31 cellular contexts compared by ENCODE assay signal in genomic region chr10:36281871-36282331, GRCh38.
DNase-seq lines count a peak whose midpoint lies in the region; FAIRE-seq and TF ChIP-seq lines count a peak whose summit lies in the region.
"Had no signal": no experiment of that assay in that cellular context is flagged by ENCODE, and none has a peak within 500 bp of the region (broad histone marks: within the 10 kb centered on the region; RNA-seq: fewer than 3 reads in every experiment).

No MANE protein-coding gene starts in this region.

- H3K4me3 ChIP-seq in KMS-11 (IDR thresholded peaks at IDR 0.05; ENCODE audit: insufficient read depth, low read depth, low read length): no peak overlapping the region
- no peak overlapping the region for H3K4me3 ChIP-seq in astrocyte (ENCODE audit: insufficient read depth, low read depth, low read length)
- H3K4me3 ChIP-seq in keratinocyte (ENCODE audit: control insufficient read depth in 2 of 3, extremely low read depth in 1 of 3, insufficient read depth in 2 of 3, low read depth in 1 of 3, low read length in 3 of 3): no peak overlapping the region
- no peak overlapping the region for H3K4me3 ChIP-seq in MM.1S (ENCODE audit: low read length)
- H3K4me3 ChIP-seq: gastroesophageal sphincter, lower lobe of right lung, neural progenitor cell, stomach, tibial nerve had no signal

- intact Hi-C loops in posterior vena cava (cut with DNase I): no loop called here

- no peaks in the 10 kb centered on the region for H3K36me3 Mint-ChIP-seq in astrocyte (ENCODE audit: low read depth, unreplicated experiment)
- H3K36me3 Mint-ChIP-seq: activated CD8-positive, alpha-beta memory T cell treated with anti-CD3 and anti-CD28 coated beads, Interleukin-2, amount 10 ng/mL, durations not matched to agents 7 days and 5 days; neural progenitor cell had no signal

- H3K27ac Mint-ChIP-seq in astrocyte (ENCODE audit: unreplicated experiment): peak overlapping the region; percentile 47
- H3K27ac Mint-ChIP-seq: activated CD4-positive, alpha-beta T cell treated with anti-CD3 and anti-CD28 coated beads, Interleukin-2, amount 10 ng/mL, durations not matched to agents 7 days and 5 days; activated CD8-positive, alpha-beta memory T cell treated with anti-CD3 and anti-CD28 coated beads, Interleukin-2, amount 10 ng/mL, durations not matched to agents 7 days and 5 days; activated naive CD4-positive, alpha-beta T cell treated with anti-CD3 and anti-CD28 coated beads, Interleukin-2, amount 50 U/mL, for 72 hours; neural progenitor cell; progenitor cell of endocrine pancreas; T-helper 2 cell treated with Interferon-gamma antibody and Interleukin-4, amounts not matched to agents 5 μg/mL and 100 μg/mL, for 36 hours had no signal

- no peak overlapping the region for H2AFZ ChIP-seq in KMS-11 (ENCODE audit: low read depth)
- no peak overlapping the region for H2AFZ ChIP-seq in astrocyte (ENCODE audit: low read depth, low read length)
- H2AFZ ChIP-seq in keratinocyte (ENCODE audit: control insufficient read depth, low read length): peak overlapping the region; percentile 20
- no peak overlapping the region for H2AFZ ChIP-seq in MM.1S (ENCODE audit: low read length)
- H2AFZ ChIP-seq: neural progenitor cell had no signal

- no peaks in the 10 kb centered on the region for H3K9me3 ChIP-seq in astrocyte (ENCODE audit: insufficient read depth, low read depth, low read length)
- H3K9me3 ChIP-seq in keratinocyte (ENCODE audit: control insufficient read depth, low read depth, low read length): no peaks in the 10 kb centered on the region
- H3K9me3 ChIP-seq in MM.1S (replicated peaks; ENCODE audit: insufficient read depth, low read length): no peaks in the 10 kb centered on the region
- H3K9me3 ChIP-seq: BE2C had no signal

- no peak for FAIRE-seq in astrocyte (lab: Jason Lieb, UNC)
- FAIRE-seq in keratinocyte (lab: Jason Lieb, UNC): no peak
- FAIRE-seq: A204.1, H1 had no signal

- TF ChIP-seq CTCF in KMS-11 (conservative IDR thresholded peaks at IDR 0.05; ENCODE audit: low read depth, low read length) (no peak), astrocyte (IDR thresholded peaks at IDR 0.05; ENCODE audit: insufficient read depth, low read depth, low read length) (no peak), keratinocyte (optimal IDR thresholded peaks at IDR 0.05 in 1 of 3, IDR thresholded peaks at IDR 0.05 in 1 of 3, conservative IDR thresholded peaks at IDR 0.05 in 1 of 3; ENCODE audit: extremely low read depth in 1 of 3, insufficient read depth in 2 of 3, low read length in 3 of 3) (no peak), MM.1S (IDR thresholded peaks at IDR 0.05; ENCODE audit: low read length) (no peak)

- H3K9ac ChIP-seq in KMS-11 (no peak overlapping the region), astrocyte (ENCODE audit: low read length) (no peak overlapping the region), keratinocyte (ENCODE audit: control insufficient read depth, extremely low read depth, insufficient read depth, low read length) (no peak overlapping the region), MM.1S (ENCODE audit: low read length) (no peak overlapping the region)
- H3K9ac ChIP-seq: neural progenitor cell had no signal

- H3K36me3 ChIP-seq in KMS-11 (ENCODE audit: insufficient read depth) (no peaks in the 10 kb centered on the region), astrocyte (ENCODE audit: insufficient read depth, low read length) (no peaks in the 10 kb centered on the region), keratinocyte (ENCODE audit: control insufficient read depth in 2 of 2, extremely low read depth in 1 of 2, insufficient read depth in 2 of 2, low read length in 2 of 2) (no peaks in the 10 kb centered on the region), MM.1S (replicated peaks; ENCODE audit: insufficient read depth, low read length) (no peaks in the 10 kb centered on the region)
- H3K36me3 ChIP-seq: BE2C, gastroesophageal sphincter, lower lobe of right lung, stomach, tibial nerve had no signal

- dilution Hi-C loops in keratinocyte (cut with MboI; ENCODE audit: extremely low pct_ligation_motif_present, low sequenced_read_pairs): no loop called here

- H3K27ac ChIP-seq in KMS-11: no peak overlapping the region
- H3K27ac ChIP-seq in astrocyte (ENCODE audit: low read depth, low read length): no peak overlapping the region
- no peak overlapping the region for H3K27ac ChIP-seq in keratinocyte (ENCODE audit: control insufficient read depth, insufficient read depth, low read length)
- no peak overlapping the region for H3K27ac ChIP-seq in MM.1S (ENCODE audit: low read length)
- H3K27ac ChIP-seq: gastroesophageal sphincter, lower lobe of right lung, neural progenitor cell, RWPE1, VCaP had no signal

- no peaks in the 10 kb centered on the region for H3K27me3 Mint-ChIP-seq in astrocyte (ENCODE audit: low read depth, unreplicated experiment)
- H3K27me3 Mint-ChIP-seq: activated CD4-positive, alpha-beta T cell treated with anti-CD3 and anti-CD28 coated beads, Interleukin-2, amount 10 ng/mL, durations not matched to agents 7 days and 5 days; activated CD8-positive, alpha-beta memory T cell treated with anti-CD3 and anti-CD28 coated beads, Interleukin-2, amount 10 ng/mL, durations not matched to agents 7 days and 5 days; progenitor cell of endocrine pancreas had no signal

- H3K79me2 ChIP-seq in KMS-11 (ENCODE audit: insufficient read depth, low read depth): no peaks in the 10 kb centered on the region
- no peaks in the 10 kb centered on the region for H3K79me2 ChIP-seq in astrocyte (ENCODE audit: insufficient read depth, low read length)
- no peaks in the 10 kb centered on the region for H3K79me2 ChIP-seq in keratinocyte (ENCODE audit: control insufficient read depth, insufficient read depth, low read length)
- H3K79me2 ChIP-seq in MM.1S (ENCODE audit: low read length): no peaks in the 10 kb centered on the region

- H3K9me3 Mint-ChIP-seq in astrocyte (ENCODE audit: unreplicated experiment): peaks cover 8% of the 10 kb centered on the region

- H3K4me1 ChIP-seq in KMS-11 (ENCODE audit: low read depth, poor library complexity, severe bottlenecking) (peaks cover 13% of the 10 kb centered on the region), astrocyte (ENCODE audit: insufficient read depth, low read length) (peaks cover 4% of the 10 kb centered on the region), keratinocyte (ENCODE audit: control insufficient read depth, extremely low read depth, insufficient read depth, low read length) (no peaks in the 10 kb centered on the region), MM.1S (ENCODE audit: low read length) (no peaks in the 10 kb centered on the region)
- H3K4me1 ChIP-seq: BE2C, gastroesophageal sphincter, lower lobe of right lung, stomach had no signal

- no peaks in the 10 kb centered on the region for H3K9me2 ChIP-seq in MM.1S (replicated peaks; ENCODE audit: insufficient read depth, low read length)

- H3K4me3 Mint-ChIP-seq in astrocyte (ENCODE audit: unreplicated experiment): no peak overlapping the region
- H3K4me3 Mint-ChIP-seq: activated CD4-positive, alpha-beta T cell treated with anti-CD3 and anti-CD28 coated beads, Interleukin-2, amount 10 ng/mL, durations not matched to agents 7 days and 5 days; activated CD8-positive, alpha-beta memory T cell treated with anti-CD3 and anti-CD28 coated beads, Interleukin-2, amount 10 ng/mL, durations not matched to agents 7 days and 5 days; neural progenitor cell; T-helper 2 cell treated with Interferon-gamma antibody and Interleukin-4, amounts not matched to agents 5 μg/mL and 100 μg/mL, for 36 hours had no signal

- DNase-seq in A172 (ENCODE audit: low spot score) (peak; percentile 7), astrocyte (ENCODE audit: low read depth) (peak; percentile 2), keratinocyte (ENCODE audit: low read depth, low spot score) (no peak), cerebellum (ENCODE audit: low spot score) (no peak), MM.1S (no peak), posterior vena cava (ENCODE audit: low spot score) (no peak)
- no peak for DNase-seq in effector CD4-positive, alpha-beta T cell
- DNase-seq: activated CD4-positive, alpha-beta T cell treated with anti-CD3 and anti-CD28 coated beads, Interleukin-2, amount 10 ng/mL, durations not matched to agents 7 days and 5 days; activated CD8-positive, alpha-beta memory T cell treated with anti-CD3 and anti-CD28 coated beads, Interleukin-2, amount 10 ng/mL, durations not matched to agents 7 days and 5 days; aorta; BE2C; DMS53; GF-D8; islet precursor cell; Kasumi-1; lower lobe of right lung; NCI-H1092; NCI-H187 treated with DMSO at 0.1 percent for 48 hours; NCI-H526 treated with DMSO at 0.1 percent for 48 hours; stomach had no signal

- H3K9me1 ChIP-seq in keratinocyte (ENCODE audit: control insufficient read depth, extremely low read depth, insufficient read depth, low read length): no peaks in the 10 kb centered on the region

- no peaks in the 10 kb centered on the region for H4K20me1 ChIP-seq in KMS-11 (ENCODE audit: insufficient read depth)
- H4K20me1 ChIP-seq in astrocyte (ENCODE audit: insufficient read depth, low read length): no peaks in the 10 kb centered on the region
- no peaks in the 10 kb centered on the region for H4K20me1 ChIP-seq in keratinocyte (ENCODE audit: control insufficient read depth, extremely low read depth, insufficient read depth, low read length)
- H4K20me1 ChIP-seq in MM.1S (ENCODE audit: insufficient read depth, low read length): no peaks in the 10 kb centered on the region

- H3K27me3 ChIP-seq in KMS-11 (ENCODE audit: insufficient read depth, low read depth): no peaks in the 10 kb centered on the region
- H3K27me3 ChIP-seq in astrocyte (ENCODE audit: insufficient read depth, low read length): no peaks in the 10 kb centered on the region
- no peaks in the 10 kb centered on the region for H3K27me3 ChIP-seq in keratinocyte (ENCODE audit: control insufficient read depth, extremely low read depth, insufficient read depth, low read length)
- no peaks in the 10 kb centered on the region for H3K27me3 ChIP-seq in MM.1S (replicated peaks; ENCODE audit: insufficient read depth, low read length)
- H3K27me3 ChIP-seq: BE2C, gastroesophageal sphincter, neural progenitor cell, stomach, tibial nerve had no signal

- no peaks in the 10 kb centered on the region for H3F3A ChIP-seq in MM.1S (ENCODE audit: insufficient read depth, low read length)

- H3K4me2 ChIP-seq in KMS-11 (peak overlapping the region; percentile 15; the same call in 1 of the 2 replicates), astrocyte (ENCODE audit: low read length) (no peak overlapping the region), keratinocyte (ENCODE audit: control insufficient read depth, extremely low read depth, insufficient read depth, low read depth, low read length) (no peak overlapping the region), MM.1S (ENCODE audit: low read depth, low read length) (no peak overlapping the region)
- H3K4me2 ChIP-seq: neural progenitor cell had no signal

- H3K4me1 Mint-ChIP-seq in astrocyte (ENCODE audit: low read depth, unreplicated experiment): peaks cover 27% of the 10 kb centered on the region
- H3K4me1 Mint-ChIP-seq: activated CD4-positive, alpha-beta T cell treated with anti-CD3 and anti-CD28 coated beads, Interleukin-2, amount 10 ng/mL, durations not matched to agents 7 days and 5 days; activated CD8-positive, alpha-beta memory T cell treated with anti-CD3 and anti-CD28 coated beads, Interleukin-2, amount 10 ng/mL, durations not matched to agents 7 days and 5 days had no signal

Comparison
In these comparisons a context has a peak if more than half of its experiments do, and no peak if none do; other contexts are left out.
1. DNase-seq: peak in A172 (single experiment) and astrocyte (single experiment); none in keratinocyte (single experiment), cerebellum (single experiment), effector CD4-positive, alpha-beta T cell (single experiment), MM.1S (single experiment) and posterior vena cava (single experiment).